In the genomic region with DNA sequence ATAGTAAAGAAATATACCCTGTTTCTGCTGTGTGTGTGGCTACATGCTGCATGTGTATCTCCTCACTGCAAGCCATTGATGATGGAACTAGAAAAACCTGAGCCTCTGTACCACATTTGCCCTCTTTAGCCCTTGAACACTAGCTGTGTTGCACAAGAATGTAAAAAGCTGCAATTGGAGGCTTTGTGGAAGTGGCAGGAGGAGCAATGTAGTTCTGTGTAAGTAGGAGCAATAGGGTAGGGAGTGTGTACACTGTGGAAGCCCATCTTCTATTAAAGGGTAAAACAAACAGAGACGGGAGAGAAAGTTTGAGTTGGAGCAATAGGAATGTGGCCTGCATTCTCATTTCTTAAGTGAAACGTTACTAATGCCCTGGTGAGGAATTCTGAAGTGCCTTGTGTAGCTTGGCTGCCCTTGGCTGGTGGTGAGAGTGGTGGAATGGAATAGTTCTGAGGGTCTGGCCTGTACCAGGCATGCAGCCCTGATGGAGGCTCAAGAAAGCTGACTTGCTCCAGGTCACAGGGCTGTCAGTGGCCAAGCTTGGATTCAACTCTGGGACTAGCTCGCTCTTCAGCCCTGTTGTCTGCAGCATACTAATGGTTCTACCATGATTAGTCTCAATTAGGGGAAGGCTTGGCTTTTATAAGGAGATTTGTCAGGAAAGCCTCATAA, we compare ENCODE assay signal across 21 cellular contexts. TPM values are rescaled to one million over a fixed set of nuclear protein-coding genes. Genes with fewer than 3 reads are reported as not detected.
A peak's percentile ranks its signal among the peaks of the same experiment; 100 is the strongest.
DNase-seq lines count a peak whose midpoint lies in the region; FAIRE-seq and TF ChIP-seq lines count a peak whose summit lies in the region.
"Had no signal": no experiment of that assay in that cellular context is flagged by ENCODE, and none has a peak within 500 bp of the region (broad histone marks: within the 10 kb centered on the region; RNA-seq: fewer than 3 reads in every experiment).

No MANE protein-coding gene starts in this region.

- no peak overlapping the region for H3K4me2 ChIP-seq in neuronal stem cell (ENCODE audit: insufficient read depth, low read length, poor library complexity, severe bottlenecking)

- peak overlapping the region; percentile 54 for H3K18ac ChIP-seq in neuronal stem cell (ENCODE audit: low read length)

- CTCF ChIA-PET in RWPE1 (lab: Yijun Ruan, JAX) = interaction anchor here (1.0 to 1.5 kb wide), 4 partner anchors 58 to 99 kb away, joined by 4 to 7 read pairs (median 4); no protein-coding TSS in a partner anchor

- no peak overlapping the region for H3K9ac ChIP-seq in neuronal stem cell (ENCODE audit: low read depth, low read length, poor library complexity)

- no peak overlapping the region for H3K4me3 ChIP-seq in neuronal stem cell (ENCODE audit: low read length in 2 of 2)
- H3K4me3 ChIP-seq: Peyer's patch had no signal

- no peak overlapping the region for H2BK5ac ChIP-seq in neuronal stem cell (ENCODE audit: low read length)

- no peak overlapping the region for H4K8ac ChIP-seq in neuronal stem cell (ENCODE audit: low read depth, low read length)

- TF ChIP-seq POLR2A in GM12892 (IDR thresholded peaks at IDR 0.05; ENCODE audit: low read depth, low read length) = no peak

- H2AFZ ChIP-seq in neuronal stem cell (ENCODE audit: low read length) = peak overlapping the region; percentile 79

- H3K4ac ChIP-seq in neuronal stem cell (ENCODE audit: low read length) = no peak overlapping the region

- H2BK15ac ChIP-seq in neuronal stem cell (ENCODE audit: low read length) = no peak overlapping the region

- POLR2A ChIA-PET in RWPE1 (lab: Yijun Ruan, JAX; ENCODE audit: low non-redundant PET) = no interaction called here

- peaks cover 0 to 11% (median 0%) of the 10 kb centered on the region in 3 experiments for H3K27me3 ChIP-seq in neuronal stem cell (ENCODE audit: control insufficient read depth in 3 of 3, insufficient read depth in 3 of 3, low read depth in 1 of 3, low read length in 3 of 3)
- H3K27me3 ChIP-seq: Peyer's patch had no signal

- no peak overlapping the region for H3K27ac ChIP-seq in neuronal stem cell (replicated peaks; ENCODE audit: low read length)
- H3K27ac ChIP-seq in RWPE1 = no peak overlapping the region
- H3K27ac ChIP-seq: epithelial cell of prostate, Peyer's patch had no signal

- no peak for TF ChIP-seq CTCF in RWPE1 (conservative IDR thresholded peaks at IDR 0.05; ENCODE audit: low read depth)

- no peak overlapping the region for H2AK5ac ChIP-seq in neuronal stem cell (ENCODE audit: low read depth, low read length)

- H4K91ac ChIP-seq in neuronal stem cell (ENCODE audit: low read depth, low read length, poor library complexity) = no peak overlapping the region

- no peaks in the 10 kb centered on the region for H3K79me1 ChIP-seq in neuronal stem cell (ENCODE audit: low read depth, low read length)

- no peak overlapping the region for H3K14ac ChIP-seq in neuronal stem cell (ENCODE audit: low read length)

- WGBS in neuronal stem cell (ENCODE audit: extremely low coverage in 2 of 2, insufficient read length in 2 of 2, insufficient replicate concordance in 1 of 2), 2 donors = no CpG with 5 or more reads among the region's 3 CpGs

- H3K36me3 ChIP-seq in neuronal stem cell (replicated peaks in 1 of 2; ENCODE audit: control insufficient read depth in 2 of 2, insufficient read depth in 2 of 2, low read length in 2 of 2) = no peaks in the 10 kb centered on the region
- H3K36me3 ChIP-seq: Peyer's patch had no signal

- H3K4me1 ChIP-seq in neuronal stem cell (ENCODE audit: control insufficient read depth in 2 of 2, insufficient read depth in 1 of 2, low read depth in 1 of 2, low read length in 2 of 2) = peaks cover 2 to 20% of the 10 kb centered on the region in 2 donors

- DNase-seq in EH (ENCODE audit: low read depth) = peak; percentile 44
- peak; percentile 38 for DNase-seq in MV-4-11 (lab: John Stamatoyannopoulos, UW)
- DNase-seq in fibroblast of peridontal ligament (ENCODE audit: extremely low read depth) = peak; percentile 49
- no peak for DNase-seq in neuronal stem cell (ENCODE audit: low spot score)
- no peak for DNase-seq in RWPE1 (ENCODE audit: low spot score)
- no peak for DNase-seq in SW480 (ENCODE audit: low spot score)
- DNase-seq in CD1c-positive myeloid dendritic cell (ENCODE audit: extremely low spot score) = no peak
- no peak for DNase-seq in GM12892 (ENCODE audit: insufficient read length)
- DNase-seq: activated CD4-positive, alpha-beta T cell treated with anti-CD3 and anti-CD28 coated beads for 36 hours; activated naive CD8-positive, alpha-beta T cell treated with anti-CD3 and anti-CD28 coated beads for 36 hours; CD4-positive, alpha-beta T cell; foreskin melanocyte; GDM1; kidney; NCI-H1105; NCI-H2081; nephron progenitor cell; Peyer's patch; stimulated activated CD4-positive, alpha-beta T cell treated with anti-CD3 and anti-CD28 coated beads, Interleukin-2, amount 100 ng/mL, for 24 hours; stimulated activated naive CD4-positive, alpha-beta T cell had no signal

- no peak overlapping the region for H2BK12ac ChIP-seq in neuronal stem cell (ENCODE audit: low read length)

- no peak overlapping the region for H2BK120ac ChIP-seq in neuronal stem cell (ENCODE audit: low read depth, low read length)

- peaks cover 0 to 2% of the 10 kb centered on the region in 2 donors for H3K9me3 ChIP-seq in neuronal stem cell (replicated peaks in 1 of 2; ENCODE audit: control insufficient read depth in 2 of 2, insufficient read depth in 1 of 2, low read depth in 1 of 2, low read length in 2 of 2)
- H3K9me3 ChIP-seq: Peyer's patch had no signal

- no peak for FAIRE-seq in GM12892 (lab: Jason Lieb, UNC)
- FAIRE-seq: kidney had no signal

- H3K23ac ChIP-seq in neuronal stem cell (ENCODE audit: low read depth, low read length, poor library complexity) = no peak overlapping the region

RNA-seq across cellular contexts. Expression of gene ATP23, which starts 38.9 kb away (rescaled TPM):
- polyA plus RNA-seq in neuronal stem cell (2013, experiment 1 of 2) = 4.0 TPM
- polyA plus RNA-seq in neuronal stem cell (2013, experiment 2 of 2) = 4.3 TPM
- 9.5 TPM for polyA plus RNA-seq in GM12892 (2012; ENCODE audit: missing spikeins)

RNA-seq across cellular contexts. Expression of gene CTDSP2, which starts 56.0 kb away (rescaled TPM):
- polyA plus RNA-seq in neuronal stem cell (2013, experiment 1 of 2) = 72.5 TPM
- polyA plus RNA-seq in neuronal stem cell (2013, experiment 2 of 2) = 71.9 TPM
- polyA plus RNA-seq in GM12892 (2012; ENCODE audit: missing spikeins) = 44.9 TPM

Comparison
In these comparisons a context has a peak if more than half of its experiments do, and no peak if none do; other contexts are left out.
1. DNase-seq: peak in EH (single experiment), MV-4-11 (single experiment) and fibroblast of peridontal ligament (single experiment); none in neuronal stem cell (single experiment), RWPE1 (single experiment), SW480 (single experiment), CD1c-positive myeloid dendritic cell (single experiment) and GM12892 (single experiment).